8 cellular contexts compared by ENCODE assay signal in genomic region chr14:81465002-81465392, GRCh38.
DNase-seq lines count a peak whose midpoint lies in the region; ATAC-seq and TF ChIP-seq lines count a peak whose summit lies in the region.
"Not testable (repeated sequence)": the region's sequence is repeated elsewhere in the genome, so short reads cannot be mapped to it uniquely, and the experiment has no call there.

No MANE protein-coding gene starts in this region.

- intact Hi-C loops in transverse colon (cut with DNase I; ENCODE audit: low total_unique reads): not testable (repeated sequence)

- H3K27ac Mint-ChIP-seq in activated CD4-positive, alpha-beta memory T cell treated with anti-CD3 and anti-CD28 coated beads, Interleukin-2, amount 10 ng/mL, durations not matched to agents 7 days and 5 days: peak overlapping the region; percentile 86
- H3K27ac Mint-ChIP-seq in osteocyte (ENCODE audit: unreplicated experiment): peak overlapping the region; percentile 32

- not testable (repeated sequence) for H3K9me3 Mint-ChIP-seq in activated CD4-positive, alpha-beta memory T cell treated with anti-CD3 and anti-CD28 coated beads, Interleukin-2, amount 10 ng/mL, durations not matched to agents 7 days and 5 days; osteocyte (ENCODE audit: unreplicated experiment)

- in situ Hi-C loops in transverse colon (cut with MboI; ENCODE audit: low pct_ligation_motif_present in 1 of 4, low pct_unique_long_range_greater_than_20kb in 1 of 4, low sequenced_read_pairs in 3 of 4): loop anchor here (10.0 to 25.0 kb wide), 3 partner anchors 190 to 503 kb away; partner anchors contain the start of gene TSHR (in 1 of the 4)

- H3K27ac ChIP-seq in DND-41 (ENCODE audit: low read length) (peak overlapping the region; percentile 98), KMS-11 (peak overlapping the region; percentile 79), transverse colon (peak overlapping the region; percentile 29 to 71 (median 59))
- not testable (repeated sequence) for H3K27ac ChIP-seq in iPS-20b (ENCODE audit: low read length)

- not testable (repeated sequence) for H3K36me3 Mint-ChIP-seq in activated CD4-positive, alpha-beta memory T cell treated with anti-CD3 and anti-CD28 coated beads, Interleukin-2, amount 10 ng/mL, durations not matched to agents 7 days and 5 days (ENCODE audit: low read depth); osteocyte (ENCODE audit: unreplicated experiment)

- H3K9ac ChIP-seq in DND-41 (ENCODE audit: low read depth, low read length) (peak overlapping the region; percentile 70), KMS-11 (peak overlapping the region; percentile 69; the same call in 1 of the 2 replicates), iPS-20b (ENCODE audit: low read depth, low read length) (peak overlapping the region; percentile 72)

- H3K4me3 ChIP-seq in DND-41 (ENCODE audit: low read depth in 1 of 2, low read length in 2 of 2): peak overlapping the region; percentile 59 to 75; a peak in 3 of 4 replicates
- peak overlapping the region; percentile 12; the same call in 1 of the 2 replicates for H3K4me3 ChIP-seq in HFF-Myc (replicated peaks; ENCODE audit: low read depth, low read length)
- not testable (repeated sequence) for H3K4me3 ChIP-seq in KMS-11 (IDR thresholded peaks at IDR 0.05; ENCODE audit: insufficient read depth, low read depth, low read length)
- peak overlapping the region; percentile 42 for H3K4me3 ChIP-seq in choroid plexus epithelial cell (ENCODE audit: low read depth, low read length)
- peak overlapping the region; percentile 65; the same call in 1 of the 2 replicates for H3K4me3 ChIP-seq in iPS-20b (ENCODE audit: low read length)
- H3K4me3 ChIP-seq in transverse colon: peak overlapping the region in 3 of 4 donors; percentile 21 to 48 (median 31)

- not testable (repeated sequence) for TF ChIP-seq POLR2A in transverse colon (IDR thresholded peaks at IDR 0.05)

- not testable (repeated sequence) for H4K20me1 ChIP-seq in DND-41 (ENCODE audit: insufficient read depth, low read length); KMS-11 (ENCODE audit: insufficient read depth)

- WGBS in transverse colon (ENCODE audit: low coverage in 1 of 2), 2 donors: 35 to 56% methylated on average over 11 of the region's 11 CpGs

- not testable (repeated sequence) for H3K27me3 Mint-ChIP-seq in activated CD4-positive, alpha-beta memory T cell treated with anti-CD3 and anti-CD28 coated beads, Interleukin-2, amount 10 ng/mL, durations not matched to agents 7 days and 5 days; osteocyte (ENCODE audit: unreplicated experiment)

- H3K4me1 Mint-ChIP-seq in activated CD4-positive, alpha-beta memory T cell treated with anti-CD3 and anti-CD28 coated beads, Interleukin-2, amount 10 ng/mL, durations not matched to agents 7 days and 5 days: peaks cover 15% of the 10 kb centered on the region
- H3K4me1 Mint-ChIP-seq in osteocyte (ENCODE audit: unreplicated experiment): not testable (repeated sequence)

- peak; percentile 45 for DNase-seq in DND-41
- DNase-seq in HFF-Myc (ENCODE audit: extremely low read depth, low read depth); activated CD4-positive, alpha-beta memory T cell treated with anti-CD3 and anti-CD28 coated beads, Interleukin-2, amount 10 ng/mL, durations not matched to agents 7 days and 5 days; choroid plexus epithelial cell (ENCODE audit: low read depth); osteocyte (ENCODE audit: extremely low spot score, unreplicated experiment); transverse colon: not testable (repeated sequence)

- H3K4me3 Mint-ChIP-seq in activated CD4-positive, alpha-beta memory T cell treated with anti-CD3 and anti-CD28 coated beads, Interleukin-2, amount 10 ng/mL, durations not matched to agents 7 days and 5 days: peak overlapping the region; percentile 74
- H3K4me3 Mint-ChIP-seq in osteocyte (ENCODE audit: unreplicated experiment): peak overlapping the region; percentile 69

- H3K4me1 ChIP-seq in DND-41 (ENCODE audit: insufficient read depth, low read length): peaks cover 22% of the 10 kb centered on the region
- H3K4me1 ChIP-seq in KMS-11 (ENCODE audit: low read depth, poor library complexity, severe bottlenecking): peaks cover 30% of the 10 kb centered on the region
- not testable (repeated sequence) for H3K4me1 ChIP-seq in iPS-20b (ENCODE audit: insufficient read depth, low read length); transverse colon

- TF ChIP-seq EP300 in transverse colon (IDR thresholded peaks at IDR 0.05; ENCODE audit: low read depth): not testable (repeated sequence)

- H3K27me3 ChIP-seq in DND-41 (ENCODE audit: insufficient read depth, low read length, poor library complexity); KMS-11 (ENCODE audit: insufficient read depth, low read depth); iPS-20b (ENCODE audit: insufficient read depth, low read length); transverse colon: not testable (repeated sequence)

- H3K79me2 ChIP-seq in DND-41 (ENCODE audit: insufficient read depth, low read length); KMS-11 (ENCODE audit: insufficient read depth, low read depth): not testable (repeated sequence)

- CTCF ChIA-PET in activated CD4-positive, alpha-beta memory T cell treated with anti-CD3 and anti-CD28 coated beads, Interleukin-2, amount 10 ng/mL, durations not matched to agents 7 days and 5 days (lab: Charles Lee): interaction anchor here (0.6 to 3.9 kb wide), 43 partner anchors 8 to 616 kb away, joined by 3 to 54 read pairs (median 4); partner anchors contain the start of genes GTF2A1 and SEL1L

- not testable (repeated sequence) for TF ChIP-seq CTCF in DND-41 (IDR thresholded peaks at IDR 0.05; ENCODE audit: borderline replicate concordance, extremely low read depth, low read length, poor library complexity, severe bottlenecking); HFF-Myc (IDR thresholded peaks at IDR 0.05; ENCODE audit: low read depth, low read length, missing control alignments); KMS-11 (conservative IDR thresholded peaks at IDR 0.05; ENCODE audit: low read depth, low read length); choroid plexus epithelial cell (conservative IDR thresholded peaks at IDR 0.05; ENCODE audit: low read depth, low read length); osteocyte (IDR thresholded peaks at IDR 0.05); transverse colon (IDR thresholded peaks at IDR 0.05)

- H3K9me3 ChIP-seq in DND-41 (ENCODE audit: insufficient read depth, low read length, severe bottlenecking); iPS-20b (ENCODE audit: insufficient read depth, low read depth, low read length); transverse colon: not testable (repeated sequence)

- POLR2A ChIA-PET in activated CD4-positive, alpha-beta memory T cell treated with anti-CD3 and anti-CD28 coated beads, Interleukin-2, amount 10 ng/mL, durations not matched to agents 7 days and 5 days (lab: Charles Lee): interaction anchor here (0.7 to 2.5 kb wide), 6 partner anchors 22 to 474 kb away, joined by 3 to 13 read pairs (median 4); partner anchors contain the start of genes GTF2A1, SEL1L and STON2

- H3K4me2 ChIP-seq in DND-41 (ENCODE audit: insufficient read depth, low read length): peak overlapping the region; percentile 66
- peak overlapping the region; percentile 60 for H3K4me2 ChIP-seq in KMS-11

- H3K36me3 ChIP-seq in DND-41 (ENCODE audit: insufficient read depth, low read length); KMS-11 (ENCODE audit: insufficient read depth); iPS-20b (ENCODE audit: insufficient read depth, low read depth, low read length); transverse colon: not testable (repeated sequence)

- ATAC-seq in DND-41 (ENCODE audit: insufficient read depth, low read depth): peak; percentile 52

- H2AFZ ChIP-seq in DND-41 (ENCODE audit: low read depth, low read length) (peak overlapping the region; percentile 95), KMS-11 (ENCODE audit: low read depth) (peak overlapping the region; percentile 77)
